In the genomic region with DNA sequence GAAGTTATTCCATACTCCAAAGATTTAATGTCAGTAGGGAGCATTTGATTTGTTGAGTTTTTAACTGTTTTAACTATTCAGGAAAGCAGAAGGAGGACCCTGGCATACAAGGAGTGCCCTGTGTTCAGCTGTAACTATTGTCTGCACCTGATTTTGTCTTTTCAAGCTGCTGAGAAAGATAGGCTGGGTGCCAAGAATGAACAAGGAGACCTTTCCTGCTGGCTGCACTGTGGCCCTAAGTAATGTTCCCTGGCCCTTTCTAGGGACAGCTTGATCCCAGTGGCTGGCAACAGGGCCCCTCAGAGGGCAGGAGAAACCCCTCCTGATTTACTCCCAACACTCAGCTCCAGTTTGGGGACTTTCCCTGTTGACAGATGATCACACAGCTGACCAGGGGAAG, we compare ENCODE assay signal across 24 cellular contexts.
DNase-seq lines count a peak whose midpoint lies in the region; ATAC-seq and TF ChIP-seq lines count a peak whose summit lies in the region.
"Had no signal": no experiment of that assay in that cellular context is flagged by ENCODE, and none has a peak within 500 bp of the region (broad histone marks: within the 10 kb centered on the region; RNA-seq: fewer than 3 reads in every experiment).

No MANE protein-coding gene starts in this region.

- ATAC-seq in left ventricle myocardium superior (peak; percentile 60), GM18873 (IDR thresholded peaks at IDR 0.05; ENCODE audit: low FRiP score, unreplicated experiment) (no peak)
- ATAC-seq: GM12878; stimulated activated memory B cell treated with anti-CD40 and anti-IgM and Interleukin-4, amounts not matched to agents 10 μg/mL and 1 μg/mL and 100 μg/mL, for 72 hours had no signal

- DNase-seq in DMS79 (lab: John Stamatoyannopoulos, UW) (peak; percentile 43), HUDEP-2 (lab: John Stamatoyannopoulos, UW; ENCODE audit: unreplicated experiment in 76 of 76) (peak in 74 of 76 experiments; percentile 31 to 93 (median 78)), left ventricle myocardium superior (no peak), D341Med (ENCODE audit: low spot score) (no peak), GOT3 (lab: John Stamatoyannopoulos, UW) (no peak)
- DNase-seq: activated CD4-positive, alpha-beta T cell treated with anti-CD3 and anti-CD28 coated beads, Interleukin-2, amount 50 U/mL, for 48 hours; activated CD8-positive, alpha-beta memory T cell treated with anti-CD3 and anti-CD28 coated beads, Interleukin-2, amount 50 U/mL, for 4 hours; activated naive CD4-positive, alpha-beta T cell treated with anti-CD3 and anti-CD28 coated beads, Interleukin-2, amount 10 ng/mL, durations not matched to agents 7 days and 5 days; brain microvascular endothelial cell; effector CD8-positive, alpha-beta T cell; EL; NCI-H1694; NCI-H446; PC-9; posterior cingulate gyrus; SHP77; stimulated activated CD4-positive, alpha-beta T cell treated with anti-CD3 and anti-CD28 coated beads, Interleukin-4, amount 100 ng/mL, for 4 hours; SW 1271; T1000 had no signal

- peak overlapping the region; percentile 59 for H3K27ac ChIP-seq in VCaP
- H3K27ac ChIP-seq: brain microvascular endothelial cell, neural progenitor cell, PC-9 had no signal

- intact Hi-C loops in left ventricle myocardium superior (cut with micrococcal nuclease), result no loop called here

- TF ChIP-seq CTCF in VCaP (conservative IDR thresholded peaks at IDR 0.05), result no peak

Comparison
In these comparisons a context has a peak if more than half of its experiments do, and no peak if none do; other contexts are left out.
1. DNase-seq: peak in DMS79 (single experiment) and HUDEP-2 (74 of 76); none in left ventricle myocardium superior (single experiment), D341Med (single experiment) and GOT3 (single experiment).